8 cellular contexts compared by ENCODE assay signal in genomic region chr19:50333235-50333736, GRCh38. TPM values are rescaled to one million over a fixed set of nuclear protein-coding genes. Genes with fewer than 3 reads are reported as not detected.
A peak's percentile ranks its signal among the peaks of the same experiment; 100 is the strongest.
DNase-seq lines count a peak whose midpoint lies in the region; ATAC-seq and TF ChIP-seq lines count a peak whose summit lies in the region.

No MANE protein-coding gene starts in this region.

- H3K27me3 Mint-ChIP-seq in Caco-2 (ENCODE audit: insufficient read depth, unreplicated experiment): no peaks in the 10 kb centered on the region

- peak; percentile 44 for ATAC-seq in GM21390 (IDR thresholded peaks at IDR 0.05; ENCODE audit: unreplicated experiment)
- peak; percentile 73 for ATAC-seq in upper lobe of right lung

- BruUV-seq in Caco-2 (replicated peaks; lab: Mats Ljungman, UMichigan): no TSS peak

- peaks cover 50% of the 10 kb centered on the region for H3K36me3 Mint-ChIP-seq in Caco-2 (ENCODE audit: insufficient read depth, unreplicated experiment)

- H3K4me3 ChIP-seq in Caco-2 (ENCODE audit: low read depth, low read length): peak overlapping the region; percentile 64
- H3K4me3 ChIP-seq in HUES64 (ENCODE audit: low read length): peak overlapping the region; percentile 56
- peak overlapping the region in 2 of 4 donors; percentile 5 to 49 for H3K4me3 ChIP-seq in adrenal gland
- H3K4me3 ChIP-seq in right atrium auricular region: peak overlapping the region; percentile 41 to 44
- H3K4me3 ChIP-seq in upper lobe of right lung: peak overlapping the region; percentile 59

- peak overlapping the region; percentile 91 for H3K27ac ChIP-seq in HUES64 (ENCODE audit: low read depth, low read length)
- peak overlapping the region in 2 of 5 donors; percentile 65 to 75 for H3K27ac ChIP-seq in adrenal gland
- peak overlapping the region; percentile 62 to 77 for H3K27ac ChIP-seq in right atrium auricular region
- H3K27ac ChIP-seq in upper lobe of right lung: peak overlapping the region; percentile 83

- H3K9me3 ChIP-seq in Caco-2 (no peaks in the 10 kb centered on the region), HUES64 (ENCODE audit: insufficient read depth, low read depth, low read length) (peaks cover 15% of the 10 kb centered on the region; the same call in 1 of the 2 replicates), adrenal gland (replicated peaks in 1 of 3) (no peaks in the 10 kb centered on the region), right atrium auricular region (no peaks in the 10 kb centered on the region), upper lobe of right lung (no peaks in the 10 kb centered on the region)

- peaks cover 16% of the 10 kb centered on the region for H3K9me3 Mint-ChIP-seq in Caco-2 (ENCODE audit: unreplicated experiment)

- H3K27me3 ChIP-seq in Caco-2 (replicated peaks; ENCODE audit: control insufficient read depth, insufficient read depth, low read length) (no peaks in the 10 kb centered on the region), HUES64 (ENCODE audit: insufficient read depth, low read length) (peaks cover 3% of the 10 kb centered on the region; the same call in 1 of the 2 replicates), adrenal gland (peaks cover 6% of the 10 kb centered on the region), right atrium auricular region (no peaks in the 10 kb centered on the region), upper lobe of right lung (no peaks in the 10 kb centered on the region)

- H3K9ac ChIP-seq in HUES64 (ENCODE audit: low read depth, low read length): peak overlapping the region; percentile 74

- POLR2A ChIA-PET in Caco-2 (lab: Charles Lee): interaction anchor here (0.6 to 2.4 kb wide), 12 partner anchors 14 to 767 kb away, joined by 3 to 17 read pairs (median 6); partner anchors contain the start of genes JOSD2, MYH14, NR1H2 and POLD1

- CTCF ChIA-PET in Caco-2 (lab: Charles Lee): interaction anchor here (0.6 to 2.0 kb wide), 7 partner anchors 17 to 435 kb away, joined by 3 to 9 read pairs (median 4); no protein-coding TSS in a partner anchor

- H3K4me3 Mint-ChIP-seq in Caco-2 (ENCODE audit: unreplicated experiment): peak overlapping the region; percentile 99

- H3K4me1 ChIP-seq in Caco-2 (peaks cover 19% of the 10 kb centered on the region), HUES64 (ENCODE audit: insufficient read depth, low read length) (no peaks in the 10 kb centered on the region), adrenal gland (replicated peaks in 1 of 2) (peaks cover 4 to 7% of the 10 kb centered on the region in 2 donors), right atrium auricular region (peaks cover 0 to 40% of the 10 kb centered on the region in 2 donors), upper lobe of right lung (peaks cover 16% of the 10 kb centered on the region)

- peak overlapping the region; percentile 100 for H3K27ac Mint-ChIP-seq in Caco-2 (ENCODE audit: unreplicated experiment)

- TF ChIP-seq CTCF in Caco-2 (IDR thresholded peaks at IDR 0.05; ENCODE audit: insufficient read depth in 1 of 2, low read depth in 1 of 2, low read length in 1 of 2, severe bottlenecking in 1 of 2, unreplicated experiment in 1 of 2): no peak
- TF ChIP-seq CTCF in adrenal gland (IDR thresholded peaks at IDR 0.05): no peak
- TF ChIP-seq CTCF in right atrium auricular region (IDR thresholded peaks at IDR 0.05): no peak
- TF ChIP-seq CTCF in upper lobe of right lung (IDR thresholded peaks at IDR 0.05): peak; percentile 8

- no peak for TF ChIP-seq POLR2A in adrenal gland (IDR thresholded peaks at IDR 0.05)

- H3K36me3 ChIP-seq in Caco-2 (ENCODE audit: control insufficient read depth, insufficient read depth, low read length): no peaks in the 10 kb centered on the region
- no peaks in the 10 kb centered on the region for H3K36me3 ChIP-seq in HUES64 (ENCODE audit: insufficient read depth, low read length)
- no peaks in the 10 kb centered on the region for H3K36me3 ChIP-seq in adrenal gland (replicated peaks in 1 of 2)
- no peaks in the 10 kb centered on the region for H3K36me3 ChIP-seq in right atrium auricular region
- no peaks in the 10 kb centered on the region for H3K36me3 ChIP-seq in upper lobe of right lung

- peak; percentile 98 to 99 for DNase-seq in Caco-2
- DNase-seq in T follicular helper cell (ENCODE audit: low read depth): peak; percentile 89
- DNase-seq in adrenal gland: peak; percentile 76 to 96 (median 85)
- peak; percentile 92 for DNase-seq in right atrium auricular region (ENCODE audit: low spot score)
- DNase-seq in pulmonary artery endothelial cell (ENCODE audit: low read depth, low spot score): peak; percentile 62
- peak; percentile 98 for DNase-seq in upper lobe of right lung

- intact Hi-C loops in Caco-2 (cut with micrococcal nuclease; ENCODE audit: unreplicated experiment): loop anchor here (1.0 kb wide), 1 partner anchor 43 kb away; the partner anchor contains the start of gene NR1H2
- intact Hi-C loops in adrenal gland (cut with DNase I): no loop called here
- intact Hi-C loops in upper lobe of right lung (cut with DNase I): no loop called here

- peaks cover 45% of the 10 kb centered on the region for H3K4me1 Mint-ChIP-seq in Caco-2 (ENCODE audit: low read depth, unreplicated experiment)

- 54% methylated on average over 34 of the region's 34 CpGs for WGBS in HUES64
- 1 to 3% (median 2%) methylated on average over 14 to 34 of the region's 34 CpGs for WGBS in adrenal gland, 4 donors

RNA-seq across cellular contexts. Expression of gene KCNC3, which starts 4.1 kb away (rescaled TPM):
- total RNA-seq in Caco-2 (2022) (20.6 and 24.6 TPM in 2 replicates), adrenal gland (1 to 10 TPM in 6 of 8 donors, under 1 TPM in 2; 0.17 to 3.0 (median 1.5) TPM), right atrium auricular region (1 to 10 TPM; 1.4 to 2.0 TPM), pulmonary artery endothelial cell (under 0.01 and 0.11 TPM in 2 replicates), upper lobe of right lung (12.8 TPM)
- 2.2 TPM for polyA plus RNA-seq in HUES64 (2013, experiment 1 of 2)
- 2.5 TPM for polyA plus RNA-seq in HUES64 (2013, experiment 2 of 2)
- polyA plus RNA-seq in adrenal gland: 1 to 10 TPM in 1 of 3 donors, under 1 TPM in 2; 0.79 to 7.3 (median 0.88) TPM

RNA-seq across cellular contexts. Expression of gene NAPSA, which starts 32.2 kb away (rescaled TPM):
- total RNA-seq in Caco-2 (2022) (1.2 and 1.6 TPM in 2 replicates), adrenal gland (1 to 10 TPM in 2 of 8 donors, under 1 TPM in 4, not detected in 2; 0.14 to 4.5 (median 0.74) TPM), right atrium auricular region (under 1 TPM in 1 of 2 donors, not detected in 1; 0.31 TPM), pulmonary artery endothelial cell (under 0.01 and 0.11 TPM in 2 replicates), upper lobe of right lung (1,895 TPM)
- polyA plus RNA-seq in HUES64 (2013, experiment 1 of 2): not detected
- polyA plus RNA-seq in HUES64 (2013, experiment 2 of 2): not detected
- polyA plus RNA-seq in adrenal gland: 1 to 10 TPM in 1 of 3 donors, under 1 TPM in 1, not detected in 1; 0.61 to 1.4 TPM

RNA-seq across cellular contexts. Expression of gene NR1H2, which starts 43.0 kb away (rescaled TPM):
- total RNA-seq in Caco-2 (2022) (38.3 and 40.3 TPM in 2 replicates), adrenal gland (100 to 1,000 TPM in 4 of 8 donors, 10 to 100 TPM in 4; 75.3 to 148 (median 105) TPM), right atrium auricular region (100 to 1,000 TPM in 1 of 2 donors, 10 to 100 TPM in 1; 97.0 to 121 TPM), pulmonary artery endothelial cell (56.8 and 67.8 TPM in 2 replicates), upper lobe of right lung (101 TPM)
- polyA plus RNA-seq in HUES64 (2013, experiment 1 of 2): 22.2 TPM
- polyA plus RNA-seq in HUES64 (2013, experiment 2 of 2): 22.1 TPM
- 100 to 1,000 TPM in 2 of 3 donors, 10 to 100 TPM in 1; 16.5 to 144 (median 102) TPM for polyA plus RNA-seq in adrenal gland

RNA-seq across cellular contexts. Expression of gene POLD1, which starts 50.9 kb away (rescaled TPM):
- total RNA-seq in Caco-2 (2022): 128 TPM in 2 replicates
- 71.8 TPM for polyA plus RNA-seq in HUES64 (2013, experiment 1 of 2)
- polyA plus RNA-seq in HUES64 (2013, experiment 2 of 2): 72.6 TPM
- 10 to 100 TPM in 7 of 8 donors, 1 to 10 TPM in 1; 8.4 to 59.0 (median 15.3) TPM for total RNA-seq in adrenal gland
- polyA plus RNA-seq in adrenal gland: 10 to 100 TPM in 2 of 3 donors, 1 to 10 TPM in 1; 1.9 to 93.9 (median 40.1) TPM
- total RNA-seq in right atrium auricular region: 1 to 10 TPM; 5.9 to 10.0 TPM
- total RNA-seq in pulmonary artery endothelial cell: 82.0 and 88.6 TPM in 2 replicates
- 34.4 TPM for total RNA-seq in upper lobe of right lung

Comparison
In these comparisons a context has a peak if more than half of its experiments do, and no peak if none do; other contexts are left out.
1. RNA of gene NAPSA, which starts 32.2 kb away (total RNA-seq): 1,895 TPM in upper lobe of right lung (single experiment); 1.2 to 1.6 TPM in Caco-2, 0.14 to 4.5 TPM in adrenal gland, 0.31 TPM in right atrium auricular region and under 0.01 to 0.11 TPM in pulmonary artery endothelial cell; every median in the first group is over 100 times any median in the second.
2. Peak in every context shown above with its lines, with median percentiles within 50 percentile points of each other: DNase-seq.